Comparison of ENCODE assay signal across 8 cellular contexts in the genomic region with DNA sequence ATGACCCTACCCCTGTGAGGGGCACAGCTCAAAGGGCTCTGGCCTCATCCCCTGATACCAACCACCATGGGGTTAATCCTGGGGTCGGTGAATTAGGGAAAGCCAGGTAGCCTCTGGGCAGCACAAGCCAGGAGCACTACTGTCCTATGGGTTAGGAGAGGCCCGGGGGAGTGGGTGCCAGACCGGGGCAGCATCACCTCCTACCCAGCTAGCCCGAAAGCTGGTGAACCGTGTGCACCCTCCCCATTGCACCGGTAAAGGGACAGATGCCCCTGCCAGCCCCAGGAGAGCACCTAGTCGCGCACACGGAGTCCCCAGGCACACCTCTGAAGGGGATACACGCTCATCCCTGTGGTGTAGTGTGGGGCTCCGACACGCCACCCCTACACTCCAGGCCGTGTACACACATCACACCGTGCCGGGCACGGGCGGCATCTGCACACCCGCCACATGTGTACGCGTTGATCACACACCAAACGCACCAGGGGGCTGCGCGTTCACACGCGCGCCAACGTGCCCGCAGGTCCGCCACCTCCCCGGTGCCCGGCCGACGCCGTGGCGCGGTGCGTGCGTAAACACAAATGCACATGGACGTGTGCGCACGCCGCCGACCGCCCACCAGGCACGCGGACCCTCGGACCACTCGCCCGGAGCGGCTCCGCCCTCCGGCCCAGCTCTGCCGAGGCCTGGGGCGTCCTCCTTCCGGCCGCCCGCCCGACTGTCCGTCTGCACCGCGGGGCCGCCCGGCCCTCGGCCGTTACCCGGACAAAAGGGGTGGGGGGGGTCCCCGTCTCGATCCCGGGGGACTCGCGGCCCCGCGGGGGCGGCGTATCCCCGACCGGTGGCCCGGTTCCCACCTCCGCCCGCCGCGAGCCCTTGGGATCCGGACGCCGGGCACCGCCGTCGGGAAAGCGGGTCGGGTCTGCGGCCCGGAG. TPM values are rescaled to one million over a fixed set of nuclear protein-coding genes. Genes with fewer than 3 reads are reported as not detected.
DNase-seq lines count a peak whose midpoint lies in the region; ATAC-seq and TF ChIP-seq lines count a peak whose summit lies in the region.

No MANE protein-coding gene starts in this region.

- H3K27ac ChIP-seq in Peyer's patch, result peak overlapping the region; percentile 80 to 95 (median 94)

- H3K4me3 ChIP-seq in Peyer's patch, result peak overlapping the region; percentile 87 to 97 (median 94)

- no peaks in the 10 kb centered on the region for H3K9me3 ChIP-seq in Peyer's patch

- no peaks in the 10 kb centered on the region for H3K27me3 ChIP-seq in Peyer's patch

- no peak for TF ChIP-seq CTCF in Peyer's patch (IDR thresholded peaks at IDR 0.05)

- no peak for ATAC-seq in HG03439 (IDR thresholded peaks at IDR 0.05; ENCODE audit: unreplicated experiment)
- no peak for ATAC-seq in GM21619 (IDR thresholded peaks at IDR 0.05; ENCODE audit: unreplicated experiment)

- H3K36me3 ChIP-seq in Peyer's patch, result peaks cover 0 to 9% (median 0%) of the 10 kb centered on the region in 3 donors

- peaks cover 4 to 60% (median 23%) of the 10 kb centered on the region in 4 donors for H3K4me1 ChIP-seq in Peyer's patch

- no peak for TF ChIP-seq POLR2A in Peyer's patch (IDR thresholded peaks at IDR 0.05)

- DNase-seq in NCI-H1417 (lab: John Stamatoyannopoulos, UW) (peak in 2 of 3 experiments; percentile 64 to 65), NCI-H1417 treated with DMSO at 0.1 percent for 48 hours (lab: John Stamatoyannopoulos, UW) (no peak), Peyer's patch (no peak), astrocyte of the hippocampus (ENCODE audit: low read depth, low spot score) (peak; percentile 67), iris pigment epithelial cell (ENCODE audit: low read depth) (peak; percentile 42)
- peak; percentile 14 to 34 for DNase-seq in stimulated activated CD4-positive, alpha-beta T cell treated with anti-CD3 and anti-CD28 coated beads, Interleukin-4, amount 100 ng/mL, for 4 hours

RNA-seq across cellular contexts. Expression of a gene that starts 0.8 kb away (rescaled TPM):
- total RNA-seq in Peyer's patch, result 10 to 100 TPM; 11.6 to 25.1 (median 18.1) TPM

RNA-seq across cellular contexts. Expression of a gene that starts 10.7 kb away (rescaled TPM):
- total RNA-seq in Peyer's patch, result 100 to 1,000 TPM in 2 of 4 donors, 10 to 100 TPM in 2; 74.1 to 147 (median 93.8) TPM

RNA-seq across cellular contexts. Expression of a gene that starts 57.8 kb away (rescaled TPM):
- total RNA-seq in Peyer's patch, result not detected

Comparison
In these comparisons a context has a peak if more than half of its experiments do, and no peak if none do; other contexts are left out.
1. DNase-seq: peak in NCI-H1417 (2 of 3), astrocyte of the hippocampus (single experiment), iris pigment epithelial cell (single experiment) and stimulated activated CD4-positive, alpha-beta T cell treated with anti-CD3 and anti-CD28 coated beads, Interleukin-4, amount 100 ng/mL, for 4 hours (2 of 2); none in NCI-H1417 treated with DMSO at 0.1 percent for 48 hours (single experiment) and Peyer's patch (0 of 3).